In genomic region chr12:5317556-5317955, GRCh38 we compare ENCODE assay signal across 29 cellular contexts.
"Had no signal": no experiment of that assay in that cellular context is flagged by ENCODE, and none has a peak within 500 bp of the region (broad histone marks: within the 10 kb centered on the region; RNA-seq: fewer than 3 reads in every experiment).

No MANE protein-coding gene starts in this region.

- H3K36me3 ChIP-seq: gastroesophageal sphincter, heart left ventricle, prostate gland, right atrium auricular region, tibial artery had no signal

- H3K4me1 ChIP-seq: gastroesophageal sphincter, heart left ventricle, prostate gland, right atrium auricular region, testis, tibial artery had no signal

- H3K9me3 ChIP-seq: prostate gland, testis had no signal

- H3K79me2 ChIP-seq: hepatocyte had no signal

- H3K4me3 Mint-ChIP-seq: endodermal cell; mesothelial cell of epicardium; naive thymus-derived CD4-positive, alpha-beta T cell; nephron progenitor cell; stimulated activated effector memory CD8-positive, alpha-beta T cell treated with anti-CD3 and anti-CD28 coated beads, Interleukin-12 subunit alpha, Interleukin-12 subunit beta, amount 100 ng/mL, for 72 hours; type B pancreatic cell had no signal

- H3K27me3 ChIP-seq: gastroesophageal sphincter, heart left ventricle, hepatocyte, right atrium auricular region, testis, tibial artery had no signal

- H2AFZ ChIP-seq: hepatocyte had no signal

- H3K4me1 Mint-ChIP-seq: endodermal cell; mesothelial cell of epicardium; naive thymus-derived CD4-positive, alpha-beta T cell; nephron progenitor cell; stimulated activated effector memory CD8-positive, alpha-beta T cell treated with anti-CD3 and anti-CD28 coated beads, Interleukin-12 subunit alpha, Interleukin-12 subunit beta, amount 100 ng/mL, for 72 hours had no signal

- FAIRE-seq: colon, kidney had no signal

- H3K27ac ChIP-seq: dorsolateral prefrontal cortex, epithelial cell of prostate, gastroesophageal sphincter, heart left ventricle, prostate gland, right atrium auricular region, testis, tibial artery had no signal

- H3K4me2 ChIP-seq: hepatocyte had no signal

- H3K9me3 Mint-ChIP-seq: stimulated activated effector memory CD8-positive, alpha-beta T cell treated with anti-CD3 and anti-CD28 coated beads, Interleukin-12 subunit alpha, Interleukin-12 subunit beta, amount 100 ng/mL, for 72 hours had no signal

- ATAC-seq: esophagus mucosa; gastroesophageal sphincter; heart left ventricle; left lobe of liver; mucosa of descending colon; naive thymus-derived CD4-positive, alpha-beta T cell; sciatic nerve; stimulated activated effector memory CD8-positive, alpha-beta T cell treated with anti-CD3 and anti-CD28 coated beads, Interleukin-12 subunit alpha, Interleukin-12 subunit beta, amount 100 ng/mL, for 72 hours; stimulated activated naive CD8-positive, alpha-beta T cell treated with anti-CD3 and anti-CD28 coated beads, Interleukin-15, Interleukin-2, amounts not matched to agents 100 U/mL and 50 U/mL, for 24 hours had no signal

- DNase-seq: dorsolateral prefrontal cortex; effector CD4-positive, alpha-beta T cell; endodermal cell; heart left ventricle; kidney; mesenchymal stem cell; mucosa of descending colon; naive thymus-derived CD4-positive, alpha-beta T cell; nephron progenitor cell; nucleus accumbens; stimulated activated CD4-positive, alpha-beta T cell treated with anti-CD3 and anti-CD28 coated beads, Interleukin-2, amount 100 ng/mL, for 24 hours; stimulated activated CD4-positive, alpha-beta T cell treated with anti-CD3 and anti-CD28 coated beads, Interleukin-4, amount 100 ng/mL, for 24 hours; stimulated activated naive CD8-positive, alpha-beta T cell treated with anti-CD3 and anti-CD28 coated beads, Interleukin-15, Interleukin-2, amounts not matched to agents 100 U/mL and 50 U/mL, for 24 hours; substantia nigra; testis; tibial artery had no signal

- H3K36me3 Mint-ChIP-seq: mesothelial cell of epicardium; stimulated activated effector memory CD8-positive, alpha-beta T cell treated with anti-CD3 and anti-CD28 coated beads, Interleukin-12 subunit alpha, Interleukin-12 subunit beta, amount 100 ng/mL, for 72 hours had no signal

- H3K27ac Mint-ChIP-seq: endodermal cell; mesothelial cell of epicardium; naive thymus-derived CD4-positive, alpha-beta T cell; nephron progenitor cell; stimulated activated effector memory CD8-positive, alpha-beta T cell treated with anti-CD3 and anti-CD28 coated beads, Interleukin-12 subunit alpha, Interleukin-12 subunit beta, amount 100 ng/mL, for 72 hours; type B pancreatic cell had no signal

- H3K4me3 ChIP-seq: dorsolateral prefrontal cortex, gastroesophageal sphincter, heart left ventricle, hepatocyte, lung, mucosa of descending colon, prostate gland, right atrium auricular region, testis, tibial artery had no signal
